19 cellular contexts compared by ENCODE assay signal in the genomic region with DNA sequence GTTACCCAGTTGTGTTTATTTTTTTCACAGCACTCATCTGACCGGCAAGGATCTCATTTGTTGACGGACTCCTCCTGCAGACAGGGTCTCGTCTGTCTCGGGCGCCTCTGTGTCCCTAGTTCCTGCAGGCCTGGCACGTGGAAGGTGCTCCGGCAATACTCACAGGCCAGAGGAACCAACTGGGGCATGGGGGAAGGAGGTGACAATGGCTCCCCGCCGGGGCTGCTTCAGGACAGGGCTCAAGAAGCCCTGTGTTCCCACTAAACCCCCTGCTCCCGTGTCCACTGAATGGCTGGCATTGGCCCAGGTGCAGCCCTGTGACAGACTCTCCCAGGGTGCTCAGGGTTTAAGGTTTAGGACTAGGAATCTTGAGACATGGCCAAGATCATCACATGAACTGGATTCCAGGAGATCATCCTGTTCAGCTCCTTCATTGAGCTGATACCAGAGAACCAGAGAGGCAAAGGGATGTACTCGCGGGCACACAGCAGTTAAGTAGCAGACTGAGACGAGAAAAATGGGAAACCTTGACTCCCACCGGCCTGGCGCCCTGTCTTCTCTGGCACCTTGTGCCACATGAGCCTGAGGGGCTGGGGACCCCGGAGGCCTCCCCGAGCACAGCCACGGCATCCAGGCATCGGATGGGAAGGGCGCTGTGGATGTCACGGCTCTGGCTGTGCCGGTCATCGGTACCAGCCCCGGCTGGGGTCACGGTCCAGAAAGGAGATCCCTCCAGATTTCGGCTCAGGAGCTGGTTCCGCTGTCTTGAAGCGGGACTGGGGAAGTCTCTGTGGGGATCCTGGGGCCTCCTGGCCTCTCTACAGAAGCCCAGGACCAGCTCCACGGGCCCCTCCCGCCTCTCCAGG. TPM values are rescaled to one million over a fixed set of nuclear protein-coding genes. Genes with fewer than 3 reads are reported as not detected.
DNase-seq lines count a peak whose midpoint lies in the region; ATAC-seq and TF ChIP-seq lines count a peak whose summit lies in the region.
"Had no signal": no experiment of that assay in that cellular context is flagged by ENCODE, and none has a peak within 500 bp of the region (broad histone marks: within the 10 kb centered on the region; RNA-seq: fewer than 3 reads in every experiment).

No MANE protein-coding gene starts in this region.

- no peak overlapping the region for H4K8ac ChIP-seq in IMR-90 (ENCODE audit: low read depth in 2 of 2, low read length in 2 of 2)

- H4K91ac ChIP-seq in IMR-90 (ENCODE audit: insufficient read depth, low read depth, low read length), result no peak overlapping the region

- TF ChIP-seq POLR2A in IMR-90 (IDR thresholded peaks at IDR 0.05; ENCODE audit: low read depth, low read length), result no peak

- H2AK5ac ChIP-seq in IMR-90 (ENCODE audit: low read depth, low read length), result no peak overlapping the region

- H2AFZ ChIP-seq in IMR-90 (replicated peaks; ENCODE audit: low read length, poor library complexity), result no peak overlapping the region

- H4K5ac ChIP-seq in IMR-90 (ENCODE audit: low read depth, low read length), result no peak overlapping the region

- H3K36me3 Mint-ChIP-seq in central memory CD8-positive, alpha-beta T cell (ENCODE audit: insufficient read depth), result peaks cover 9% of the 10 kb centered on the region

- no peaks in the 10 kb centered on the region for H3K9me3 ChIP-seq in IMR-90 (ENCODE audit: control insufficient read depth, insufficient read depth, low read length)
- H3K9me3 ChIP-seq in iPS-15b (ENCODE audit: control insufficient read depth, insufficient read depth, low read length), result no peaks in the 10 kb centered on the region
- H3K9me3 ChIP-seq: HAP-1 had no signal

- no peak overlapping the region for H3K27ac ChIP-seq in IMR-90 (ENCODE audit: insufficient read depth, low read length)

- H3K23ac ChIP-seq in IMR-90 (ENCODE audit: low read depth, low read length), result no peak overlapping the region

- POLR2A ChIA-PET in IMR-90 (lab: Charles Lee; ENCODE audit: unreplicated experiment), result interaction anchor here (0.6 kb wide), 1 partner anchor 49 kb away, joined by 3 read pairs; no protein-coding TSS in a partner anchor

- DNase-seq in IMR-90 (no peak), retinal pigment epithelial cell (ENCODE audit: low read depth) (peak; percentile 99), DMS153 treated with DMSO at 0.1 percent for 48 hours (lab: John Stamatoyannopoulos, UW; ENCODE audit: unreplicated experiment) (no peak), activated gamma-delta T cell (lab: John Stamatoyannopoulos, UW) (no peak)
- no peak for DNase-seq in central memory CD8-positive, alpha-beta T cell (ENCODE audit: low spot score in 2 of 2)
- DNase-seq: ACHN, C1 segment of cervical spinal cord, DND-41, KBM-7, NCI-H1105 treated with DMSO at 0.1 percent for 48 hours, NCI-H1694, NCI-H510A, NCI-H82, OCI-M1, SIG-M5 had no signal

- H2AK9ac ChIP-seq in IMR-90 (replicated peaks; ENCODE audit: low read depth, low read length, poor library complexity), result peak overlapping the region; percentile 30

- H3K9ac ChIP-seq in IMR-90 (ENCODE audit: low read depth, low read length) (no peak overlapping the region), iPS-15b (ENCODE audit: low read depth, low read length) (peak overlapping the region; percentile 47)

- peaks cover 20% of the 10 kb centered on the region for H4K20me1 ChIP-seq in IMR-90 (ENCODE audit: insufficient read depth, low read length)

- H3K4me2 ChIP-seq in IMR-90 (ENCODE audit: low read depth, low read length), result no peak overlapping the region

- H3K27me3 ChIP-seq in IMR-90 (ENCODE audit: control insufficient read depth, insufficient read depth, low read length) (no peaks in the 10 kb centered on the region), iPS-15b (ENCODE audit: control insufficient read depth, insufficient read depth, low read length) (peaks cover 3% of the 10 kb centered on the region)

- H2BK5ac ChIP-seq in IMR-90 (ENCODE audit: low read depth, low read length, poor library complexity, severe bottlenecking), result no peak overlapping the region

- peaks cover 0 to 36% of the 10 kb centered on the region in 2 experiments; a peak in 3 of 4 replicates for H3K79me1 ChIP-seq in IMR-90 (ENCODE audit: low read depth in 1 of 2, low read length in 2 of 2)

- H3K14ac ChIP-seq in IMR-90 (replicated peaks; ENCODE audit: low read depth, low read length), result no peak overlapping the region

- in situ Hi-C loops in IMR-90 (cut with MboI; ENCODE audit: low sequenced_read_pairs), result no loop called here

- no TSS peak for BruUV-seq in IMR-90 (replicated peaks; lab: Mats Ljungman, UMichigan)

- H3K4me3 ChIP-seq in IMR-90 (ENCODE audit: insufficient read depth, low read depth, low read length) (no peak overlapping the region), iPS-15b (ENCODE audit: low read depth, low read length) (no peak overlapping the region), retinal pigment epithelial cell (ENCODE audit: low read length) (no peak overlapping the region)
- H3K4me3 ChIP-seq: HAP-1 had no signal

- H3K9me3 Mint-ChIP-seq in central memory CD8-positive, alpha-beta T cell, result no peaks in the 10 kb centered on the region

- no peak overlapping the region for H3K27ac Mint-ChIP-seq in central memory CD8-positive, alpha-beta T cell (ENCODE audit: low read depth)

- H2BK120ac ChIP-seq in IMR-90 (ENCODE audit: low read depth, low read length), result no peak overlapping the region

- H3K4me1 Mint-ChIP-seq in central memory CD8-positive, alpha-beta T cell, result no peaks in the 10 kb centered on the region

- intact Hi-C loops in IMR-90 (cut with micrococcal nuclease), result no loop called here

- H3K36me3 ChIP-seq in IMR-90 (ENCODE audit: control insufficient read depth, insufficient read depth, low read length), result no peaks in the 10 kb centered on the region; the same call in 1 of the 2 replicates
- no peaks in the 10 kb centered on the region for H3K36me3 ChIP-seq in iPS-15b (ENCODE audit: control insufficient read depth, insufficient read depth, low read length)
- H3K36me3 ChIP-seq: HAP-1 had no signal

- CTCF ChIA-PET in IMR-90 (lab: Yijun Ruan, JAX), result no interaction called here

- H3K9me1 ChIP-seq in IMR-90 (ENCODE audit: insufficient read depth, low read length), result peaks cover 13% of the 10 kb centered on the region

- no peak for TF ChIP-seq RAD21 in IMR-90 (IDR thresholded peaks at IDR 0.05; ENCODE audit: low read length)

- peak overlapping the region; percentile 31 for H3K4me3 Mint-ChIP-seq in central memory CD8-positive, alpha-beta T cell

- H3K4me1 ChIP-seq in IMR-90 (ENCODE audit: control insufficient read depth, insufficient read depth, low read length) (peaks cover 21% of the 10 kb centered on the region), iPS-15b (ENCODE audit: control insufficient read depth, insufficient read depth, low read length) (no peaks in the 10 kb centered on the region)
- H3K4me1 ChIP-seq: HAP-1 had no signal

- ATAC-seq in IMR-90 (ENCODE audit: low read depth) (no peak), HG02938 (IDR thresholded peaks at IDR 0.05; ENCODE audit: unreplicated experiment) (no peak)
- ATAC-seq in central memory CD8-positive, alpha-beta T cell (replicated peaks; ENCODE audit: extremely low read depth, poor library complexity, severe bottlenecking), result no peak
- ATAC-seq: SK-N-SH treated with all-trans-retinoic acid at 6 μM for 48 hours had no signal

- dilution Hi-C loops in IMR-90 (cut with HindIII; ENCODE audit: low sequenced_read_pairs, unreplicated experiment), result no loop called here

- H2BK20ac ChIP-seq in IMR-90 (ENCODE audit: low read depth, low read length), result no peak overlapping the region

- H3K56ac ChIP-seq in IMR-90 (ENCODE audit: extremely low read depth, insufficient read depth, low read length), result no peak overlapping the region

- H3K4ac ChIP-seq in IMR-90 (ENCODE audit: low read depth, low read length), result no peak overlapping the region

- 90% methylated on average over 19 of the region's 30 CpGs; no CpG with 5 or more reads in 1 of the 2 experiments for WGBS in IMR-90 (ENCODE audit: extremely low coverage in 2 of 2, insufficient read length in 1 of 2), 2 experiments

- H3K18ac ChIP-seq in IMR-90 (ENCODE audit: low read depth, low read length), result no peak overlapping the region

- no peaks in the 10 kb centered on the region for H3K27me3 Mint-ChIP-seq in central memory CD8-positive, alpha-beta T cell

- no peak for TF ChIP-seq CTCF in IMR-90 (conservative IDR thresholded peaks at IDR 0.05; ENCODE audit: low read depth, low read length)
- no peak for TF ChIP-seq CTCF in retinal pigment epithelial cell (conservative IDR thresholded peaks at IDR 0.05; ENCODE audit: low read depth, low read length)

- no peak overlapping the region for H2BK15ac ChIP-seq in IMR-90 (ENCODE audit: low read depth, low read length)

TF ChIP-seq in IMR-90, 13 proteins besides CTCF, POLR2A, EP300 and RAD21 (continues in another document):
- no peak for TF ChIP-seq SMC3 (IDR thresholded peaks at IDR 0.05; ENCODE audit: low read depth, low read length)
- TF ChIP-seq, protein P1, sequence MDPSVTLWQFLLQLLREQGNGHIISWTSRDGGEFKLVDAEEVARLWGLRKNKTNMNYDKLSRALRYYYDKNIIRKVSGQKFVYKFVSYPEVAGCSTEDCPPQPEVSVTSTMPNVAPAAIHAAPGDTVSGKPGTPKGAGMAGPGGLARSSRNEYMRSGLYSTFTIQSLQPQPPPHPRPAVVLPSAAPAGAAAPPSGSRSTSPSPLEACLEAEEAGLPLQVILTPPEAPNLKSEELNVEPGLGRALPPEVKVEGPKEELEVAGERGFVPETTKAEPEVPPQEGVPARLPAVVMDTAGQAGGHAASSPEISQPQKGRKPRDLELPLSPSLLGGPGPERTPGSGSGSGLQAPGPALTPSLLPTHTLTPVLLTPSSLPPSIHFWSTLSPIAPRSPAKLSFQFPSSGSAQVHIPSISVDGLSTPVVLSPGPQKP (IDR thresholded peaks at IDR 0.05; ENCODE audit: borderline replicate concordance, low read depth, low read length), result no peak
- TF ChIP-seq CEBPB (IDR thresholded peaks at IDR 0.05; ENCODE audit: low read depth, low read length), result no peak
- no peak for TF ChIP-seq FOS (IDR thresholded peaks at IDR 0.05; ENCODE audit: low read depth, low read length)
- no peak for TF ChIP-seq CHD1 (IDR thresholded peaks at IDR 0.05; ENCODE audit: low read depth, low read length)
- no peak for TF ChIP-seq MAFK (IDR thresholded peaks at IDR 0.05; ENCODE audit: low read depth, low read length)
- no peak for TF ChIP-seq MXI1 (IDR thresholded peaks at IDR 0.05; ENCODE audit: borderline replicate concordance, low read depth, low read length)
- no peak for TF ChIP-seq BHLHE40 (IDR thresholded peaks at IDR 0.05; ENCODE audit: low read depth, low read length)
- no peak for TF ChIP-seq NFE2L2 (IDR thresholded peaks at IDR 0.05; ENCODE audit: low read depth, low read length)

RNA-seq across cellular contexts. Expression of gene TIMM22, which starts 29.0 kb away (rescaled TPM):
- total RNA-seq in IMR-90 (2012; rRNA removed), result 12.7 and 14.4 TPM in 2 replicates
- 12.7 and 12.9 TPM in 2 replicates for polyA plus RNA-seq in IMR-90 (2012; rRNA removed)
- 9.9 and 11.0 TPM in 2 replicates for polyA plus RNA-seq in IMR-90 (2012; cell fraction: cytosol; rRNA removed)
- polyA plus RNA-seq in IMR-90 (2012; cell fraction: nucleus; rRNA removed; ENCODE audit: low replicate concordance), result 4.6 and 5.7 TPM in 2 replicates

RNA-seq across cellular contexts. Expression of gene NXN, which starts 46.4 kb away (rescaled TPM):
- total RNA-seq in IMR-90 (2012; rRNA removed), result 52.5 and 52.8 TPM in 2 replicates
- 116 and 120 TPM in 2 replicates for polyA plus RNA-seq in IMR-90 (2012; rRNA removed)
- polyA plus RNA-seq in IMR-90 (2012; cell fraction: cytosol; rRNA removed), result 89.4 and 117 TPM in 2 replicates
- 67.9 and 90.2 TPM in 2 replicates for polyA plus RNA-seq in IMR-90 (2012; cell fraction: nucleus; rRNA removed; ENCODE audit: low replicate concordance)
